ENCODE assay signal across 16 cellular contexts in the genomic region with DNA sequence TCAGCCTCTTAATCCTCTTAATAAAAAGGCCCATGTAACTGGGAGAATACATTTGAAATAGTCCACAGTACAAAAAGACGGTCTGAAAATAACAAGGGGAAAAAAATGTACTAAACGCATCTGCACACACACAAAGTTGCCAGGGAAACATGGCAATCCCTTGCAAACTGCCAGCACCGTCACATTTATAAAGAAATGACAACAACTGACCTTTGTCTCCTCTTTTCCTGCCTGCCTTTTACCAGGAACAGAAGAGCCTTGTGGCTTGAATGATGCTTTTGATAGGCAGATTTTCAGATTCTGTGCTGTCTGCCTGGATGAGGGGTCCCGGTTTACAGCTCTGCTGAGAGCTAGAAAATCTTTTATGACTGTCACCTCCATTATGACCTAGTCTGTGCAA.
DNase-seq lines count a peak whose midpoint lies in the region; ATAC-seq and TF ChIP-seq lines count a peak whose summit lies in the region.
"Had no signal": no experiment of that assay in that cellular context is flagged by ENCODE, and none has a peak within 500 bp of the region (broad histone marks: within the 10 kb centered on the region; RNA-seq: fewer than 3 reads in every experiment).

No MANE protein-coding gene starts in this region.

- CTCF ChIA-PET in MCF 10A (lab: Yijun Ruan, JAX), result no interaction called here

- H3K4me1 Mint-ChIP-seq in MCF 10A (ENCODE audit: insufficient read depth, unreplicated experiment), result no peaks in the 10 kb centered on the region

- no peak overlapping the region for H3K27ac Mint-ChIP-seq in MCF 10A (ENCODE audit: low read depth, unreplicated experiment)

- no peak for ATAC-seq in GM19452 (IDR thresholded peaks at IDR 0.05; ENCODE audit: unreplicated experiment)

- H3K27me3 Mint-ChIP-seq in MCF 10A (ENCODE audit: insufficient read depth, unreplicated experiment), result peaks cover 13% of the 10 kb centered on the region

- no peaks in the 10 kb centered on the region for H3K36me3 ChIP-seq in ascending aorta
- H3K36me3 ChIP-seq: BLaER1 treated with 17β-estradiol and CSF1 and Interleukin-3, amounts not matched to agents 10 nM and 100 nM; SJSA1 had no signal

- H3K9me3 Mint-ChIP-seq in MCF 10A (ENCODE audit: unreplicated experiment), result peaks cover under 1% of the 10 kb centered on the region

- no peak overlapping the region for H3K4me3 Mint-ChIP-seq in MCF 10A (ENCODE audit: unreplicated experiment)

- intact Hi-C loops in ascending aorta (cut with DNase I) (no loop called here), MCF 10A (cut with micrococcal nuclease) (no loop called here)

- DNase-seq in NCI-H2227 treated with DMSO at 0.1 percent for 48 hours (lab: John Stamatoyannopoulos, UW) (peak; percentile 50), foreskin melanocyte (peak; percentile 68), midbrain (lab: John Stamatoyannopoulos, UW) (peak; percentile 23), ascending aorta (ENCODE audit: low spot score in 2 of 2) (no peak), NCI-H345 (lab: John Stamatoyannopoulos, UW) (no peak), MCF 10A (ENCODE audit: unreplicated experiment) (no peak)
- DNase-seq: MM.1S, NCI-H1105, NCI-H187, NCI-H2171 treated with DMSO at 0.1 percent for 48 hours, NCI-H524 had no signal

- H3K27ac ChIP-seq in ascending aorta, result no peak overlapping the region
- H3K27ac ChIP-seq: BLaER1 treated with 17β-estradiol and CSF1 and Interleukin-3, amounts not matched to agents 10 nM and 100 nM; KMS-11; RWPE1; SJSA1 had no signal

- TF ChIP-seq CTCF in ascending aorta (IDR thresholded peaks at IDR 0.05) (no peak), MCF 10A (IDR thresholded peaks at IDR 0.05; ENCODE audit: unreplicated experiment) (no peak)

- no peaks in the 10 kb centered on the region for H3K27me3 ChIP-seq in ascending aorta
- H3K27me3 ChIP-seq: BLaER1 treated with 17β-estradiol and CSF1 and Interleukin-3, amounts not matched to agents 10 nM and 100 nM; SJSA1 had no signal

- H3K36me3 Mint-ChIP-seq in MCF 10A (ENCODE audit: insufficient read depth, unreplicated experiment), result no peaks in the 10 kb centered on the region

- H3K4me1 ChIP-seq in ascending aorta, result no peaks in the 10 kb centered on the region
- H3K4me1 ChIP-seq: BLaER1 treated with 17β-estradiol and CSF1 and Interleukin-3, amounts not matched to agents 10 nM and 100 nM had no signal

- BruUV-seq in MCF 10A (replicated peaks; lab: Mats Ljungman, UMichigan), result no TSS peak

- POLR2A ChIA-PET in MCF 10A (lab: Yijun Ruan, JAX), result no interaction called here

- no peak overlapping the region for H3K4me3 ChIP-seq in ascending aorta
- H3K4me3 ChIP-seq: BLaER1 treated with 17β-estradiol and CSF1 and Interleukin-3, amounts not matched to agents 10 nM and 100 nM; SJSA1 had no signal

- H3K9me3 ChIP-seq in ascending aorta, result no peaks in the 10 kb centered on the region
- H3K9me3 ChIP-seq: SJSA1 had no signal

Comparison
In these comparisons a context has a peak if more than half of its experiments do, and no peak if none do; other contexts are left out.
1. DNase-seq: peak in NCI-H2227 treated with DMSO at 0.1 percent for 48 hours (single experiment), foreskin melanocyte (single experiment) and midbrain (single experiment); none in ascending aorta (0 of 2), NCI-H345 (single experiment) and MCF 10A (single experiment).